Comparison of ENCODE assay signal across 23 cellular contexts in the genomic region with DNA sequence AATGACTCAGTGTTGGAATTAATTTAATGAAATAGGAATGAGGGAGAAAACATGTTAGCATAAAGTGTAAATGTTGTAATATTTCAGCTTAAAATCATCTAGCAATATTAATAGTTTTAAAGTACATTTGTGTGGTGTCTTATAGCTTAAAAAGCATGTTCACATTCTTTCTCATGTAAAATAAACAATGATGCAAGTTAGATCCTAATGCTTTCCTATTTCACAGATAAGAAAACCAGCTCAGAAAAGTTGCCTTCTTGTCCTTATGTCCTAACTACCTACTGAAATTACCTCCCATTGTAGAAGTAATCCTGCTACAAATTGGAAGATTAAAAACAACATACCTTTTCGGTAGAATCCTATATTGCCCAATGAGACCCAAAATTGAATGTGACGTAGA. TPM values are rescaled to one million over a fixed set of nuclear protein-coding genes. Genes with fewer than 3 reads are reported as not detected.
A peak's percentile ranks its signal among the peaks of the same experiment; 100 is the strongest.
DNase-seq lines count a peak whose midpoint lies in the region; ATAC-seq, FAIRE-seq and TF ChIP-seq lines count a peak whose summit lies in the region.
"Had no signal": no experiment of that assay in that cellular context is flagged by ENCODE, and none has a peak within 500 bp of the region (broad histone marks: within the 10 kb centered on the region; RNA-seq: fewer than 3 reads in every experiment).

No MANE protein-coding gene starts in this region.

- H3K9me3 ChIP-seq in adipocyte (ENCODE audit: control insufficient read depth, low read length), result peaks cover 12% of the 10 kb centered on the region
- H3K9me3 ChIP-seq: Caco-2 had no signal

- H3K4me1 Mint-ChIP-seq in activated naive CD8-positive, alpha-beta T cell (ENCODE audit: low read depth), result peaks cover 32% of the 10 kb centered on the region
- H3K4me1 Mint-ChIP-seq in activated naive CD8-positive, alpha-beta T cell treated with anti-CD3 and anti-CD28 coated beads for 36 hours, result peaks cover 25% of the 10 kb centered on the region
- H3K4me1 Mint-ChIP-seq in mesothelial cell of epicardium, result peaks cover 12% of the 10 kb centered on the region
- H3K4me1 Mint-ChIP-seq: B cell, GM23338, H9 had no signal

- H3K4me1 ChIP-seq in adipocyte (ENCODE audit: control insufficient read depth, insufficient read depth, low read length), result peaks cover 4% of the 10 kb centered on the region
- H3K4me1 ChIP-seq: BLaER1, Caco-2 had no signal

- H3K27ac Mint-ChIP-seq in activated naive CD8-positive, alpha-beta T cell, result peak overlapping the region; percentile 18
- no peak overlapping the region for H3K27ac Mint-ChIP-seq in activated naive CD8-positive, alpha-beta T cell treated with anti-CD3 and anti-CD28 coated beads for 36 hours
- H3K27ac Mint-ChIP-seq in mesothelial cell of epicardium, result no peak overlapping the region
- H3K27ac Mint-ChIP-seq: B cell; CD8-positive, alpha-beta T cell; GM23338; H9 had no signal

- no peak for FAIRE-seq in urothelium cell line (lab: Jason Lieb, UNC)
- FAIRE-seq: A204.1, GM12878, GM19239 had no signal

- no peaks in the 10 kb centered on the region for H3K9me3 Mint-ChIP-seq in activated naive CD8-positive, alpha-beta T cell (ENCODE audit: low read depth)
- peaks cover 6% of the 10 kb centered on the region for H3K9me3 Mint-ChIP-seq in activated naive CD8-positive, alpha-beta T cell treated with anti-CD3 and anti-CD28 coated beads for 36 hours
- peaks cover 20% of the 10 kb centered on the region for H3K9me3 Mint-ChIP-seq in mesothelial cell of epicardium
- H3K9me3 Mint-ChIP-seq: GM23338, H9 had no signal

- H3K36me3 ChIP-seq in adipocyte (ENCODE audit: control insufficient read depth, insufficient read depth, low read length, severe bottlenecking), result no peaks in the 10 kb centered on the region
- H3K36me3 ChIP-seq: BLaER1 had no signal

- no peak for ATAC-seq in HG03108 (IDR thresholded peaks at IDR 0.05; ENCODE audit: unreplicated experiment)
- ATAC-seq: CD8-positive, alpha-beta T cell; GM12878; GM23338; HCT116 had no signal

- no peaks in the 10 kb centered on the region for H3K36me3 Mint-ChIP-seq in activated naive CD8-positive, alpha-beta T cell
- no peaks in the 10 kb centered on the region for H3K36me3 Mint-ChIP-seq in activated naive CD8-positive, alpha-beta T cell treated with anti-CD3 and anti-CD28 coated beads for 36 hours
- no peaks in the 10 kb centered on the region for H3K36me3 Mint-ChIP-seq in mesothelial cell of epicardium
- H3K36me3 Mint-ChIP-seq: CD8-positive, alpha-beta T cell had no signal

- no peak overlapping the region for H3K4me3 Mint-ChIP-seq in activated naive CD8-positive, alpha-beta T cell
- H3K4me3 Mint-ChIP-seq in activated naive CD8-positive, alpha-beta T cell treated with anti-CD3 and anti-CD28 coated beads for 36 hours, result no peak overlapping the region
- H3K4me3 Mint-ChIP-seq in mesothelial cell of epicardium, result no peak overlapping the region
- H3K4me3 Mint-ChIP-seq: B cell; CD4-positive, CD25-positive, alpha-beta regulatory T cell; CD8-positive, alpha-beta T cell; GM23338; H9 had no signal

- no peak overlapping the region for H3K4me3 ChIP-seq in adipocyte (ENCODE audit: low read length)
- H3K4me3 ChIP-seq in choroid plexus epithelial cell (ENCODE audit: low read depth, low read length), result no peak overlapping the region
- H3K4me3 ChIP-seq: BLaER1, GM12878, GM23338 had no signal

- no peaks in the 10 kb centered on the region for H3K27me3 Mint-ChIP-seq in activated naive CD8-positive, alpha-beta T cell
- no peaks in the 10 kb centered on the region for H3K27me3 Mint-ChIP-seq in activated naive CD8-positive, alpha-beta T cell treated with anti-CD3 and anti-CD28 coated beads for 36 hours
- peaks cover 12% of the 10 kb centered on the region for H3K27me3 Mint-ChIP-seq in mesothelial cell of epicardium (ENCODE audit: low read depth)

- no peak for DNase-seq in activated naive CD8-positive, alpha-beta T cell treated with anti-CD3 and anti-CD28 coated beads for 36 hours
- DNase-seq in adipocyte (ENCODE audit: low read depth) (peak; percentile 49), choroid plexus epithelial cell (ENCODE audit: low read depth) (peak; percentile 46), iris pigment epithelial cell (ENCODE audit: low read depth) (peak; percentile 47), mesothelial cell of epicardium (ENCODE audit: low spot score in 2 of 2, unreplicated experiment in 2 of 2) (no peak), urothelium cell line (ENCODE audit: low spot score) (no peak)
- DNase-seq: Caco-2; CD4-positive, CD25-positive, alpha-beta regulatory T cell; CD8-positive, alpha-beta T cell; DMS 273 treated with DMSO at 0.1 percent for 48 hours; DMS79; EL; GDM1; H9 had no signal

- H3K9ac ChIP-seq in adipocyte (ENCODE audit: low read length), result no peak overlapping the region
- H3K9ac ChIP-seq: BLaER1 had no signal

- H3K27me3 ChIP-seq in adipocyte (replicated peaks; ENCODE audit: control insufficient read depth, insufficient read depth, low read length), result no peaks in the 10 kb centered on the region
- H3K27me3 ChIP-seq: BLaER1 had no signal

- TF ChIP-seq CTCF in choroid plexus epithelial cell (conservative IDR thresholded peaks at IDR 0.05; ENCODE audit: low read depth, low read length), result no peak
- TF ChIP-seq CTCF in mesothelial cell of epicardium (IDR thresholded peaks at IDR 0.05; ENCODE audit: unreplicated experiment), result no peak

RNA-seq across cellular contexts. Expression of a gene that starts 40.9 kb away (rescaled TPM):
- total RNA-seq in activated naive CD8-positive, alpha-beta T cell treated with anti-CD3 and anti-CD28 coated beads for 36 hours, result 1 to 10 TPM; 1.3 to 2.3 TPM
- 1.6 to 2.4 TPM (median 1.7 TPM) in 3 replicates for total RNA-seq in mesothelial cell of epicardium
- total RNA-seq: Caco-2, GM23338, H9 had no signal

Comparison
In these comparisons a context has a peak if more than half of its experiments do, and no peak if none do; other contexts are left out.
1. DNase-seq: peak in adipocyte (single experiment), choroid plexus epithelial cell (single experiment) and iris pigment epithelial cell (single experiment); none in activated naive CD8-positive, alpha-beta T cell treated with anti-CD3 and anti-CD28 coated beads for 36 hours (single experiment), mesothelial cell of epicardium (0 of 2) and urothelium cell line (single experiment).